ENCODE assay signal across 9 cellular contexts in the genomic region with DNA sequence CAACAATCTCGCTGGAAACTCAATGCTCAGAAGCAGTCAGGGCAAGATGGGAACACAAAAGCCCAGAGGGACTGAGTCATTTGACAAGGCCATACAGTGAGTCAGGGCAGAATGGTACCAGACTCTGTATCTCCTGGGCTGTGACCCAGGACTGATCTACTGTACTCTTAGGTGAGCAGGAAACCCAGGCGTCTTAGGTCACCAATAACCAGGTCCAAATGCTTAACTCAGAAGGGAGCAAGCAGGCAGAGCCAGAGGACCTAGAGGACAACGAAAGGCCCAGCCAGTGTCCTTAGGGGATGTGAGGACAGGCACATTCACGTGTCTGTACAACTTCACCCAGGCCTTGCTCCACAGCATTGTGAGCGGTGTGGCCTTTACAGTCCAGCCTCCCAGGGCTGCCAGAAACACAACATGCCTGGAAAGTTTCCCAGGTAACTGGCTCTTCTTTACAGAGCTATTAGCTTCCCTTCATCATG.
DNase-seq lines count a peak whose midpoint lies in the region; ATAC-seq and TF ChIP-seq lines count a peak whose summit lies in the region.
"Had no signal": no experiment of that assay in that cellular context is flagged by ENCODE, and none has a peak within 500 bp of the region (broad histone marks: within the 10 kb centered on the region; RNA-seq: fewer than 3 reads in every experiment).

No MANE protein-coding gene starts in this region.

- H3K27me3 Mint-ChIP-seq in activated naive CD4-positive, alpha-beta T cell treated with anti-CD3 and anti-CD28 coated beads, Interleukin-2, amount 50 U/mL, for 24 hours = no peaks in the 10 kb centered on the region
- H3K27me3 Mint-ChIP-seq: B cell had no signal

- H3K36me3 ChIP-seq in right lobe of liver = no peaks in the 10 kb centered on the region
- H3K36me3 ChIP-seq in urinary bladder (ENCODE audit: insufficient read depth) = no peaks in the 10 kb centered on the region
- H3K36me3 ChIP-seq in H7 (replicated peaks; ENCODE audit: control insufficient read depth, insufficient read depth, low read length) = no peaks in the 10 kb centered on the region

- H3K27ac Mint-ChIP-seq in activated naive CD4-positive, alpha-beta T cell treated with anti-CD3 and anti-CD28 coated beads, Interleukin-2, amount 50 U/mL, for 24 hours = peak overlapping the region; percentile 12
- H3K27ac Mint-ChIP-seq: B cell had no signal

- DNase-seq in activated naive CD4-positive, alpha-beta T cell treated with anti-CD3 and anti-CD28 coated beads, Interleukin-2, amount 50 U/mL, for 16 hours = no peak
- DNase-seq in choroid plexus epithelial cell (ENCODE audit: low read depth) (peak; percentile 44), right lobe of liver (peak; percentile 41 to 88 (median 81)), H7 (no peak), 8988T (no peak), DMS153 treated with DMSO at 0.1 percent for 48 hours (lab: John Stamatoyannopoulos, UW; ENCODE audit: unreplicated experiment) (no peak)

- H3K4me3 Mint-ChIP-seq in activated naive CD4-positive, alpha-beta T cell treated with anti-CD3 and anti-CD28 coated beads, Interleukin-2, amount 50 U/mL, for 24 hours = no peak overlapping the region
- H3K4me3 Mint-ChIP-seq: B cell had no signal

- WGBS in right lobe of liver (ENCODE audit: insufficient coverage, low coverage, low lambda C conversion rate, missing lambda C conversion rate) = no CpG with 5 or more reads among the region's 5 CpGs
- 36% methylated on average over 5 of the region's 5 CpGs for WGBS in urinary bladder

- no peak overlapping the region for H3K4me3 ChIP-seq in choroid plexus epithelial cell (ENCODE audit: low read depth, low read length)
- no peak overlapping the region for H3K4me3 ChIP-seq in right lobe of liver
- H3K4me3 ChIP-seq in urinary bladder (ENCODE audit: low read depth, low read length) = no peak overlapping the region
- no peak overlapping the region for H3K4me3 ChIP-seq in H7 (ENCODE audit: insufficient read depth, low read depth, low read length)

- peak overlapping the region in 1 of 3 donors; percentile 42 for H3K27ac ChIP-seq in right lobe of liver
- peak overlapping the region; percentile 3 for H3K27ac ChIP-seq in urinary bladder (ENCODE audit: low read depth)

- intact Hi-C loops in right lobe of liver (cut with DNase I) = loop anchor here in 1 of 2 donors (10.0 kb wide), 1 partner anchor 94 kb away; no protein-coding TSS in a partner anchor

- H3K4me1 ChIP-seq in right lobe of liver (peaks cover 0 to 33% (median 13%) of the 10 kb centered on the region in 4 donors), urinary bladder (ENCODE audit: insufficient read depth) (no peaks in the 10 kb centered on the region)

- H3K27me3 ChIP-seq in right lobe of liver (no peaks in the 10 kb centered on the region), H7 (ENCODE audit: control insufficient read depth, insufficient read depth, low read length) (no peaks in the 10 kb centered on the region)

- H3K9me3 ChIP-seq in right lobe of liver = no peaks in the 10 kb centered on the region

- ATAC-seq in right lobe of liver = peak; percentile 77 to 95 (median 91)

- H3K9me3 Mint-ChIP-seq in activated naive CD4-positive, alpha-beta T cell treated with anti-CD3 and anti-CD28 coated beads, Interleukin-2, amount 50 U/mL, for 24 hours = no peaks in the 10 kb centered on the region

- no peak for TF ChIP-seq POLR2A in right lobe of liver (IDR thresholded peaks at IDR 0.05)

- H3K36me3 Mint-ChIP-seq in activated naive CD4-positive, alpha-beta T cell treated with anti-CD3 and anti-CD28 coated beads, Interleukin-2, amount 50 U/mL, for 24 hours = peaks cover 3% of the 10 kb centered on the region

- TF ChIP-seq CTCF in choroid plexus epithelial cell (conservative IDR thresholded peaks at IDR 0.05; ENCODE audit: low read depth, low read length) = no peak
- no peak for TF ChIP-seq CTCF in right lobe of liver (IDR thresholded peaks at IDR 0.05)

- peaks cover 54% of the 10 kb centered on the region for H3K4me1 Mint-ChIP-seq in activated naive CD4-positive, alpha-beta T cell treated with anti-CD3 and anti-CD28 coated beads, Interleukin-2, amount 50 U/mL, for 24 hours

Comparison
In these comparisons a context has a peak if more than half of its experiments do, and no peak if none do; other contexts are left out.
1. DNase-seq: peak in choroid plexus epithelial cell (single experiment) and right lobe of liver (3 of 3); none in activated naive CD4-positive, alpha-beta T cell treated with anti-CD3 and anti-CD28 coated beads, Interleukin-2, amount 50 U/mL, for 16 hours (single experiment), H7 (single experiment), 8988T (single experiment) and DMS153 treated with DMSO at 0.1 percent for 48 hours (single experiment).